ENCODE assay signal across 33 cellular contexts in genomic region chrX:20306668-20307067, GRCh38. TPM values are rescaled to one million over a fixed set of nuclear protein-coding genes. Genes with fewer than 3 reads are reported as not detected.
DNase-seq lines count a peak whose midpoint lies in the region; ATAC-seq, FAIRE-seq and TF ChIP-seq lines count a peak whose summit lies in the region.
"Had no signal": no experiment of that assay in that cellular context is flagged by ENCODE, and none has a peak within 500 bp of the region (broad histone marks: within the 10 kb centered on the region; RNA-seq: fewer than 3 reads in every experiment).

No MANE protein-coding gene starts in this region.

- no peaks in the 10 kb centered on the region for H3K36me3 Mint-ChIP-seq in WTC11
- H3K36me3 Mint-ChIP-seq: CD14-positive monocyte; CD4-positive, alpha-beta memory T cell; CD4-positive, CD25-positive, alpha-beta regulatory T cell; CD8-positive, alpha-beta memory T cell; CD8-positive, alpha-beta T cell had no signal

- no peaks in the 10 kb centered on the region for H3K9me3 ChIP-seq in HepG2 (ENCODE audit: low read length)
- H3K9me3 ChIP-seq in mucosa of descending colon, result no peaks in the 10 kb centered on the region
- H3K9me3 ChIP-seq: A549; BE2C; BLaER1; BLaER1 treated with 17β-estradiol and CSF1 and Interleukin-3, amounts not matched to agents 10 nM and 100 nM; Caco-2 had no signal

- H3K79me2 ChIP-seq in HepG2 (ENCODE audit: insufficient read depth, low read length), result no peaks in the 10 kb centered on the region

- H3K4me1 Mint-ChIP-seq in WTC11, result peaks cover 4% of the 10 kb centered on the region; the same call in 1 of the 2 replicates
- H3K4me1 Mint-ChIP-seq: CD4-positive, CD25-positive, alpha-beta regulatory T cell; CD8-positive, alpha-beta memory T cell had no signal

- no peak overlapping the region for H3K9ac ChIP-seq in HepG2 (ENCODE audit: insufficient read depth, low read depth, low read length)
- H3K9ac ChIP-seq: BLaER1; BLaER1 treated with 17β-estradiol and CSF1 and Interleukin-3, amounts not matched to agents 10 nM and 100 nM had no signal

- CTCF ChIA-PET in WTC11 (lab: Charles Lee), result interaction anchor here (1.0 kb wide), 1 partner anchor 54 kb away, joined by 3 read pairs; no protein-coding TSS in a partner anchor
- CTCF ChIA-PET in HepG2 (lab: Yijun Ruan, JAX; ENCODE audit: low intra/inter-chr PET ratio, low total read pairs), result no interaction called here

- no peak overlapping the region for H2AFZ ChIP-seq in HepG2 (ENCODE audit: low read length)

- H4K20me1 ChIP-seq in HepG2 (ENCODE audit: insufficient read depth, low read length), result no peaks in the 10 kb centered on the region
- H4K20me1 ChIP-seq: BLaER1; BLaER1 treated with 17β-estradiol and CSF1 and Interleukin-3, amounts not matched to agents 10 nM and 100 nM had no signal

- no peak for DNase-seq in WTC11 (ENCODE audit: low spot score)
- peak; percentile 64 for DNase-seq in HepG2 (ENCODE audit: low spot score)
- DNase-seq in mucosa of descending colon, result no peak
- DNase-seq in NCI-H748 (lab: John Stamatoyannopoulos, UW; ENCODE audit: unreplicated experiment), result no peak
- DNase-seq: 8988T; ACHN; AML-193; BE2C; C1 segment of cervical spinal cord; Caco-2; Calu3; CD4-positive, alpha-beta memory T cell; CD4-positive, alpha-beta T cell; CD4-positive, CD25-positive, alpha-beta regulatory T cell; CD8-positive, alpha-beta memory T cell; CD8-positive, alpha-beta T cell; COR-L47; DMS 273 treated with DMSO at 0.1 percent for 48 hours; DMS153; DMS53; DMS79; DMS79 treated with DMSO at 0.1 percent for 48 hours; DND-41; EL had no signal

- no peak overlapping the region for H3K4me3 Mint-ChIP-seq in WTC11
- H3K4me3 Mint-ChIP-seq: B cell; CD14-positive monocyte; CD4-positive, alpha-beta T cell; CD4-positive, CD25-positive, alpha-beta regulatory T cell; CD8-positive, alpha-beta memory T cell; CD8-positive, alpha-beta T cell had no signal

- H3K36me3 ChIP-seq in HepG2 (replicated peaks in 1 of 2; ENCODE audit: control insufficient read depth in 1 of 2, insufficient read depth in 2 of 2, low read length in 2 of 2) (no peaks in the 10 kb centered on the region), mucosa of descending colon (ENCODE audit: low read depth) (no peaks in the 10 kb centered on the region)
- H3K36me3 ChIP-seq: BE2C; BLaER1; BLaER1 treated with 17β-estradiol and CSF1 and Interleukin-3, amounts not matched to agents 10 nM and 100 nM had no signal

- H3K4me1 ChIP-seq in HepG2 (ENCODE audit: insufficient read depth, low read length), result peaks cover 23% of the 10 kb centered on the region
- H3K4me1 ChIP-seq in mucosa of descending colon (ENCODE audit: low read depth), result no peaks in the 10 kb centered on the region
- H3K4me1 ChIP-seq: A549, BE2C, BLaER1, Caco-2 had no signal

- H3K27me3 Mint-ChIP-seq in WTC11 (ENCODE audit: low read depth), result no peaks in the 10 kb centered on the region
- H3K27me3 Mint-ChIP-seq: CD4-positive, alpha-beta memory T cell; CD4-positive, alpha-beta T cell had no signal

- no peak for TF ChIP-seq CTCF in WTC11 (IDR thresholded peaks at IDR 0.05)
- no peak for TF ChIP-seq CTCF in HepG2 (CRISPR knock-in tag; IDR thresholded peaks at IDR 0.05)
- no peak for TF ChIP-seq CTCF in mucosa of descending colon (IDR thresholded peaks at IDR 0.05)

- no CpG with 5 or more reads among the region's 3 CpGs for WGBS in HepG2 (ENCODE audit: low lambda C conversion rate)

- no peak overlapping the region for H3K27ac Mint-ChIP-seq in WTC11
- H3K27ac Mint-ChIP-seq: B cell; CD14-positive monocyte; CD4-positive, alpha-beta memory T cell; CD4-positive, alpha-beta T cell; CD8-positive, alpha-beta T cell had no signal

- FAIRE-seq in HepG2 (lab: Jason Lieb, UNC), result no peak
- FAIRE-seq: A204.1, A549, D721Med had no signal

- no peak for TF ChIP-seq POLR2A in HepG2 (IDR thresholded peaks at IDR 0.05; ENCODE audit: insufficient read depth in 1 of 2, low read depth in 2 of 2, low read length in 2 of 2)

- ATAC-seq in WTC11, result no peak
- ATAC-seq in HepG2, result peak; percentile 68
- ATAC-seq in mucosa of descending colon, result no peak
- ATAC-seq: A549; CD8-positive, alpha-beta T cell had no signal

- H3K4me3 ChIP-seq in HepG2 (replicated peaks in 1 of 3; ENCODE audit: insufficient read depth in 1 of 3, low read depth in 2 of 3, low read length in 3 of 3), result no peak overlapping the region
- H3K4me3 ChIP-seq in mucosa of descending colon, result no peak overlapping the region
- H3K4me3 ChIP-seq: A549; BLaER1; BLaER1 treated with 17β-estradiol and CSF1 and Interleukin-3, amounts not matched to agents 10 nM and 100 nM had no signal

- BruUV-seq in HepG2 (replicated peaks; lab: Mats Ljungman, UMichigan), result no TSS peak

- TF ChIP-seq RAD21 in HepG2 (CRISPR knock-in tag; IDR thresholded peaks at IDR 0.05), result no peak

- POLR2A ChIA-PET in WTC11 (lab: Charles Lee) (no interaction called here), HepG2 (lab: Yijun Ruan, JAX) (interaction anchor here (1.5 kb wide), 1 partner anchor 55 kb away, joined by 3 read pairs; no protein-coding TSS in a partner anchor)

- H3K27ac ChIP-seq in HepG2 (ENCODE audit: extremely low read length, insufficient read depth, low read length), result no peak overlapping the region
- H3K27ac ChIP-seq: 22Rv1; A549; BLaER1; BLaER1 treated with 17β-estradiol and CSF1 and Interleukin-3, amounts not matched to agents 10 nM and 100 nM; C4-2B had no signal

- TF ChIP-seq EP300 in HepG2 (IDR thresholded peaks at IDR 0.05; ENCODE audit: low read depth in 2 of 2, low read length in 2 of 2), result peak in 1 of 2 experiments; percentile 81; a peak in 2 of 4 replicates
- TF ChIP-seq EP300 in HepG2 (CRISPR knock-in tag; IDR thresholded peaks at IDR 0.05; ENCODE audit: borderline replicate concordance), result peak; percentile 58; the same call in 1 of the 2 replicates

- H3K9me3 Mint-ChIP-seq in WTC11, result no peaks in the 10 kb centered on the region
- H3K9me3 Mint-ChIP-seq: CD14-positive monocyte; CD4-positive, alpha-beta memory T cell; CD4-positive, alpha-beta T cell; CD4-positive, CD25-positive, alpha-beta regulatory T cell; CD8-positive, alpha-beta memory T cell; CD8-positive, alpha-beta T cell had no signal

- in situ Hi-C loops in HepG2 (cut with HindIII; ENCODE audit: extremely low pct_ligation_motif_present, low pct_unique_long_range_greater_than_20kb), result no loop called here

- no peaks in the 10 kb centered on the region for H3K27me3 ChIP-seq in HepG2 (ENCODE audit: control insufficient read depth in 1 of 2, insufficient read depth in 2 of 2, low read length in 2 of 2)
- H3K27me3 ChIP-seq: BE2C; BLaER1; BLaER1 treated with 17β-estradiol and CSF1 and Interleukin-3, amounts not matched to agents 10 nM and 100 nM had no signal

- H3K4me2 ChIP-seq in HepG2 (ENCODE audit: low read depth, low read length), result peak overlapping the region; percentile 12; the same call in 1 of the 2 replicates
- H3K4me2 ChIP-seq: A549; BLaER1; BLaER1 treated with 17β-estradiol and CSF1 and Interleukin-3, amounts not matched to agents 10 nM and 100 nM had no signal

- intact Hi-C loops in HepG2 (cut with micrococcal nuclease; ENCODE audit: unreplicated experiment), result no loop called here
- intact Hi-C loops in mucosa of descending colon (cut with DNase I, micrococcal nuclease), result no loop called here

TF ChIP-seq in WTC11, 78 proteins besides CTCF, POLR2A, EP300 and RAD21 (continues in another document):
- no peak for TF ChIP-seq ZNF317 (CRISPR knock-in tag; IDR thresholded peaks at IDR 0.05; ENCODE audit: borderline replicate concordance, low read depth)

TF ChIP-seq in HepG2, 621 proteins besides CTCF, POLR2A, EP300 and RAD21 (continues in another document):
- TF ChIP-seq ZNF234 (CRISPR knock-in tag; conservative IDR thresholded peaks at IDR 0.05), result no peak
- TF ChIP-seq IKZF5 (CRISPR knock-in tag; IDR thresholded peaks at IDR 0.05), result peak; percentile 57; the same call in 1 of the 2 replicates
- TF ChIP-seq ZNF264 (CRISPR knock-in tag; IDR thresholded peaks at IDR 0.05), result no peak
- peak; percentile 21; the same call in 1 of the 2 replicates for TF ChIP-seq ZNF331 (CRISPR knock-in tag; IDR thresholded peaks at IDR 0.05)
- no peak for TF ChIP-seq ZNF879 (CRISPR knock-in tag; IDR thresholded peaks at IDR 0.05)

RNA-seq across cellular contexts. Expression of gene RPS6KA3, which starts 40.0 kb away (rescaled TPM):
- 13.7 to 14.6 TPM (median 13.9 TPM) in 3 replicates for total RNA-seq in WTC11 (2021)
- total RNA-seq in HepG2 (2016; rRNA removed; fragmentation: Illumina TruSeq; extraction: Trizol), result 357 and 581 TPM in 2 replicates
- total RNA-seq in HepG2 (2016; cell fraction: cytosol; rRNA removed; fragmentation: Illumina TruSeq; extraction: Trizol; ENCODE audit: low read depth), result 39.1 and 45.2 TPM in 2 replicates
- 349 and 590 TPM in 2 replicates for total RNA-seq in HepG2 (2016; cell fraction: insoluble cytoplasmic fraction; rRNA removed; fragmentation: Illumina TruSeq; extraction: Trizol)
- total RNA-seq in HepG2 (2016; cell fraction: membrane; rRNA removed; fragmentation: Illumina TruSeq; extraction: Trizol), result 147 and 153 TPM in 2 replicates
- total RNA-seq in HepG2 (2016; cell fraction: nucleus; rRNA removed; fragmentation: Illumina TruSeq; extraction: Trizol), result 192 and 216 TPM in 2 replicates
- 227 and 314 TPM in 2 replicates for polyA plus RNA-seq in HepG2 (2011; rRNA removed)
- polyA plus RNA-seq in HepG2 (2011; cell fraction: cytosol; rRNA removed), result 147 and 185 TPM in 2 replicates
- polyA plus RNA-seq in HepG2 (2011; cell fraction: nucleus; rRNA removed), result 92.7 and 110 TPM in 2 replicates
- 161 and 256 TPM in 2 replicates for polyA plus RNA-seq in HepG2 (2012)
- polyA plus RNA-seq in HepG2 (2016; cell fraction: cytosol; fragmentation: Illumina TruSeq; extraction: Trizol; ENCODE audit: low read depth), result 11.1 and 12.4 TPM in 2 replicates
- polyA plus RNA-seq in HepG2 (2016; cell fraction: insoluble cytoplasmic fraction; fragmentation: Illumina TruSeq; extraction: Trizol; ENCODE audit: low read depth), result 353 and 377 TPM in 2 replicates
- polyA plus RNA-seq in HepG2 (2016; cell fraction: membrane; fragmentation: Illumina TruSeq; extraction: Trizol; ENCODE audit: low read depth), result 48.9 and 49.3 TPM in 2 replicates
- polyA plus RNA-seq in HepG2 (2016; cell fraction: nucleus; fragmentation: Illumina TruSeq; extraction: Trizol; ENCODE audit: insufficient read depth, low read depth), result 170 and 191 TPM in 2 replicates
- polyA minus RNA-seq in HepG2 (2011; rRNA and poly(A)+ RNA removed; ENCODE audit: low replicate concordance), result 81.9 and 319 TPM in 2 replicates
- polyA minus RNA-seq in HepG2 (2011; cell fraction: cytosol; rRNA and poly(A)+ RNA removed), result 374 and 443 TPM in 2 replicates
- polyA minus RNA-seq in HepG2 (2011; cell fraction: nucleus; rRNA and poly(A)+ RNA removed), result 200 and 259 TPM in 2 replicates
- 10 to 100 TPM; 73.6 to 80.1 (median 73.9) TPM for total RNA-seq in mucosa of descending colon

Comparison
In these comparisons a context has a peak if more than half of its experiments do, and no peak if none do; other contexts are left out.
1. Of the 50 proteins assayed by ChIP-seq in both HepG2 and WTC11: peak only in HepG2: ATF1, FOXK1, FOXP4, MAX, MLX, NR2C2 and 4 more; only in WTC11: none; in both: GABPB1; in neither: 36; mixed calls (peak in some experiments, not most) for 3.